Comparison of ENCODE assay signal across 8 cellular contexts in the genomic region with DNA sequence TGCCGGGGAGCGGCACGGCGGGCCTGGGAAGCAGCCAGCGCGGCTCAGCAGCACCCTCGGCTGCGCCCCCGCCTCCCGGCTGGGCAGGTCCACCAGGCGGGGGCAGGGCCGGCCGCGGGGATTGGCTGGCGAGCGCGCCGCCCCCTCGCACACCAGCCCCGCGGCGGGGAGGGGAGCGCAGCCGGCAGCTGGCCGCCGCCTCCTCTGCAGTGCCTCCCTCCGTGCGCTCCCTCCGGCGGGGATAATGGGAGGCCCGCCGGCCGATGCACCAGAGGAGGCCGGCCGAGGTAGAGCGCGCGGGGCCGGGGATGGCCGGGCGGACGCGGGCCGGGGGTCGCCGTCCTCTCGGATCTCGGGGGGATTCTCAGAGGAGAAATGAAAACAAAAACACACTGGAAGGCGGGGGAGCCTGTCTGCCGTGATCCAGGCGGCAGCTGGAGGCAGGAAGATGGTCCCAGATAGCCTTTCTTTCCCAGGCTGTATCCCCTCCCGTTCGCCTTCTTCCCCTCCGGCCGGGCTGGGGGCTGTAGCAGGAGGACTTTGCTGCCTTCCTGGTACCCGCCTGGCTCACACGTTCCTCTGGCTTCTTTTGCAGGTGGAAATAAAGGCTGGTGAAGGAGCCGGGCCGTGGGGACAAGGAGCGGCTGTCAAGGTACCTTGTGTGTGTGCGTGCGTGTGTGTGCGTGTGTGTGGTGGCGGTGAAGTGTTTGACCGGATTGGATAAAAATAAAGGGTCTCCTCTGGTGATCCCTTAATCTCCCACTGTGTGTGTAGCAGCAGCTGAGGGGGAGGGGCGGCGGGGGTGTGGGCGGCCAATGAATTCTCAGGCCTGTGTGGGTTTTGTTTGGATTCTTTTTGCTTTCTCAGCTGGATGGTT. TPM values are rescaled to one million over a fixed set of nuclear protein-coding genes. Genes with fewer than 3 reads are reported as not detected.
DNase-seq lines count a peak whose midpoint lies in the region; ATAC-seq, FAIRE-seq and TF ChIP-seq lines count a peak whose summit lies in the region.

No MANE protein-coding gene starts in this region.

- no peaks in the 10 kb centered on the region for H3K9me1 ChIP-seq in K562 (ENCODE audit: control insufficient read depth, insufficient read depth, low read length)

- H4K20me1 ChIP-seq in K562 (replicated peaks; ENCODE audit: control insufficient read depth, insufficient read depth, low read length): peaks cover 6% of the 10 kb centered on the region; the same call in 1 of the 2 replicates

- CTCF ChIA-PET in HEK293 (lab: Yijun Ruan, JAX): no interaction called here
- CTCF ChIA-PET in K562 (lab: Yijun Ruan, JAX; ENCODE audit: low intra/inter-chr PET ratio): no interaction called here

- H3K4me1 ChIP-seq in HEK293 (ENCODE audit: control insufficient read depth, insufficient read depth, low read length) (peaks cover 38% of the 10 kb centered on the region), K562 (replicated peaks in 1 of 2; ENCODE audit: control insufficient read depth in 2 of 2, insufficient read depth in 2 of 2, low read length in 2 of 2) (peaks cover 45 to 47% of the 10 kb centered on the region in 2 experiments), iPS-18a (ENCODE audit: control insufficient read depth, low read depth, low read length) (peaks cover 43% of the 10 kb centered on the region), sigmoid colon (peaks cover 0 to 63% (median 51%) of the 10 kb centered on the region in 4 donors)

- peak; percentile 74 for FAIRE-seq in K562 (lab: Jason Lieb, UNC)

- peak overlapping the region; percentile 67 to 83; a peak in 3 of 4 replicates for H3K9ac ChIP-seq in K562 (ENCODE audit: insufficient read depth in 1 of 2, low read depth in 2 of 2, low read length in 2 of 2)
- peak overlapping the region; percentile 63 for H3K9ac ChIP-seq in iPS-18a (ENCODE audit: low read length)

- BruUV-seq in K562 (replicated peaks; lab: Mats Ljungman, UMichigan): no TSS peak

- peak overlapping the region; percentile 63; the same call in 1 of the 2 replicates for H3K27ac ChIP-seq in HEK293 (ENCODE audit: extremely low read depth, low read depth, low read length)
- H3K27ac ChIP-seq in K562 (ENCODE audit: extremely low read depth, low read depth, low read length): no peak overlapping the region
- H3K27ac ChIP-seq in iPS-18a (ENCODE audit: low read length): no peak overlapping the region
- peak overlapping the region; percentile 62 to 77 (median 68) for H3K27ac ChIP-seq in sigmoid colon

- TF ChIP-seq RAD21 in K562 (CRISPR knock-in tag; conservative IDR thresholded peaks at IDR 0.05 in 1 of 2, IDR thresholded peaks at IDR 0.05 in 1 of 2): 0 out of 4 replicates have a peak, but pooled peaks of 1 of the 2 experiments have one; percentile 17

- H3K4me3 ChIP-seq in HEK293 (ENCODE audit: low read depth, low read length): peak overlapping the region; percentile 56
- H3K4me3 ChIP-seq in K562: peak overlapping the region; percentile 58
- peak overlapping the region; percentile 67 for H3K4me3 ChIP-seq in iPS-18a (ENCODE audit: low read length)
- H3K4me3 ChIP-seq in sigmoid colon: peak overlapping the region; percentile 43 to 74 (median 56)

- peak overlapping the region; percentile 44; the same call in 1 of the 2 replicates for H2AFZ ChIP-seq in K562 (ENCODE audit: low read depth, low read length)

- H3K27me3 ChIP-seq in K562 (ENCODE audit: control insufficient read depth in 2 of 2, insufficient read depth in 2 of 2, low read length in 2 of 2) (no peaks in the 10 kb centered on the region), iPS-18a (ENCODE audit: control insufficient read depth, insufficient read depth, low read length) (peaks cover 6% of the 10 kb centered on the region), sigmoid colon (no peaks in the 10 kb centered on the region)

- H3K9me3 ChIP-seq in HEK293 (ENCODE audit: control insufficient read depth, insufficient read depth, low read depth, low read length) (no peaks in the 10 kb centered on the region), K562 (replicated peaks; ENCODE audit: control insufficient read depth, insufficient read depth, low read depth, low read length) (no peaks in the 10 kb centered on the region), iPS-18a (ENCODE audit: control insufficient read depth, low read depth, low read length) (no peaks in the 10 kb centered on the region), sigmoid colon (no peaks in the 10 kb centered on the region)

- H3K36me3 ChIP-seq in HEK293 (ENCODE audit: control insufficient read depth in 2 of 2, insufficient read depth in 1 of 2, low read length in 2 of 2): peaks cover 0 to 8% of the 10 kb centered on the region in 2 experiments; a peak in 1 of 3 replicates
- H3K36me3 ChIP-seq in K562 (ENCODE audit: control insufficient read depth, insufficient read depth, low read length): peaks cover 15% of the 10 kb centered on the region; the same call in 2 of the 3 replicates
- no peaks in the 10 kb centered on the region for H3K36me3 ChIP-seq in iPS-18a (ENCODE audit: control insufficient read depth, low read depth, low read length)
- no peaks in the 10 kb centered on the region for H3K36me3 ChIP-seq in sigmoid colon

- intact Hi-C loops in K562 (cut with micrococcal nuclease): loop anchor here (5.0 kb wide), 2 partner anchors 35 to 140 kb away; no protein-coding TSS in a partner anchor
- intact Hi-C loops in sigmoid colon (cut with DNase I): loop anchor here (2.0 to 5.0 kb wide), 2 partner anchors 16 to 75 kb away; partner anchors contain the start of gene DGUOK

- H3K4me2 ChIP-seq in K562 (ENCODE audit: insufficient read depth, low read length): peak overlapping the region; percentile 97

- in situ Hi-C loops in K562 (cut with MboI): no loop called here

- peak; percentile 96 for ATAC-seq in K562

- DNase-seq in GM03348 (ENCODE audit: low spot score) (peak; percentile 98), NCI-H1105 (lab: John Stamatoyannopoulos, UW) (peak; percentile 83), T-helper 22 cell (ENCODE audit: low read depth) (peak; percentile 78), K562 (ENCODE audit: extremely low read depth in 1 of 4, low spot score in 3 of 4) (peak; percentile 89 to 94 (median 93)), sigmoid colon (peak; percentile 90), NOMO-1 treated with dmso at 0.1 percent for 144 hours (lab: John Stamatoyannopoulos, UW; ENCODE audit: unreplicated experiment) (no peak)

- TF ChIP-seq EP300 in K562 (IDR thresholded peaks at IDR 0.05; ENCODE audit: low read length) (no peak), sigmoid colon (IDR thresholded peaks at IDR 0.05) (no peak)

- H3K79me2 ChIP-seq in K562 (ENCODE audit: control insufficient read depth, insufficient read depth, low read length): peaks cover 92% of the 10 kb centered on the region

- POLR2A ChIA-PET in HEK293 (lab: Yijun Ruan, JAX): interaction anchor here (0.6 to 2.3 kb wide), 8 partner anchors 9 to 319 kb away, joined by 3 to 10 read pairs (median 6); partner anchors contain the start of gene DGUOK
- POLR2A ChIA-PET in K562 (lab: Yijun Ruan, JAX): interaction anchor here (0.6 to 2.7 kb wide), 10 partner anchors 9 to 749 kb away, joined by 3 to 19 read pairs (median 4); no protein-coding TSS in a partner anchor

- TF ChIP-seq POLR2A in K562 (conservative IDR thresholded peaks at IDR 0.05): no peak; the same call in 1 of the 2 replicates
- TF ChIP-seq POLR2A in sigmoid colon (IDR thresholded peaks at IDR 0.05): peak in 1 of 2 donors; percentile 22

- no peak for TF ChIP-seq CTCF in HEK293 (tag by site-specific recombination; IDR thresholded peaks at IDR 0.05)
- TF ChIP-seq CTCF in K562 (IDR thresholded peaks at IDR 0.05 in 2 of 3, conservative IDR thresholded peaks at IDR 0.05 in 1 of 3; ENCODE audit: insufficient read depth in 2 of 3, low read depth in 1 of 3, low read length in 3 of 3): peak in 2 of 3 experiments; percentile 0 to 3; a peak in 1 of 6 replicates
- peak in 1 of 4 experiments; percentile 7 for TF ChIP-seq CTCF in sigmoid colon (IDR thresholded peaks at IDR 0.05)

- WGBS in K562 (ENCODE audit: insufficient coverage, low coverage, missing lambda C conversion rate): under 1% methylated on average over 46 of the region's 68 CpGs
- 7 to 10% methylated on average over 68 of the region's 68 CpGs for WGBS in sigmoid colon, 2 donors

TF ChIP-seq in HEK293, 187 proteins besides CTCF, POLR2A, EP300 and RAD21 (continues in another document):
- TF ChIP-seq ZNF785 (tag by site-specific recombination; IDR thresholded peaks at IDR 0.05): no peak
- TF ChIP-seq ZNF664 (tag by site-specific recombination; IDR thresholded peaks at IDR 0.05): no peak
- TF ChIP-seq SCRT2 (tag by site-specific recombination; IDR thresholded peaks at IDR 0.05): no peak
- TF ChIP-seq ZIC2 (tag by site-specific recombination; IDR thresholded peaks at IDR 0.05): peak; percentile 40
- TF ChIP-seq ZNF341 (tag by site-specific recombination; IDR thresholded peaks at IDR 0.05; ENCODE audit: low read depth): peak; percentile 66

TF ChIP-seq in K562, 482 proteins besides CTCF, POLR2A, EP300 and RAD21 (continues in another document):
- TF ChIP-seq CCNT2 (IDR thresholded peaks at IDR 0.05; ENCODE audit: borderline replicate concordance, extremely low read depth, insufficient read length, low read depth, low read length) (peak; percentile 81), CXXC5 (CRISPR knock-in tag; IDR thresholded peaks at IDR 0.05) (peak; percentile 84)

RNA-seq across cellular contexts. Expression of gene TET3, which starts 18.0 kb away (rescaled TPM):
- 24.7 and 26.6 TPM in 2 replicates for total RNA-seq in K562 (2011; cell fraction: chromatin; rRNA removed; ENCODE audit: low replicate concordance)
- 14.5 and 15.1 TPM in 2 replicates for total RNA-seq in K562 (2011; cell fraction: nucleolus; rRNA removed)
- total RNA-seq in K562 (2011; cell fraction: nucleoplasm; rRNA removed): 20.1 and 32.4 TPM in 2 replicates
- 4.9 and 7.1 TPM in 2 replicates for total RNA-seq in K562 (2014; rRNA removed)
- total RNA-seq in K562 (2014; rRNA removed; fragmentation: Illumina TruSeq; extraction: Trizol): 5.4 and 5.6 TPM in 2 replicates
- 6.3 and 6.4 TPM in 2 replicates for total RNA-seq in K562 (2015; rRNA removed; fragmentation: Illumina TruSeq; extraction: Trizol)
- 15.5 and 16.3 TPM in 2 replicates for total RNA-seq in K562 (2021)
- 3.2 and 5.2 TPM in 2 replicates for polyA plus RNA-seq in K562 (2011; rRNA removed)
- 3.0 and 3.4 TPM in 2 replicates for polyA plus RNA-seq in K562 (2011; cell fraction: cytosol; rRNA removed)
- 7.8 and 14.6 TPM in 2 replicates for polyA plus RNA-seq in K562 (2011; cell fraction: nucleus; rRNA removed)
- polyA plus RNA-seq in K562 (2012): 6.3 and 6.6 TPM in 2 replicates
- polyA plus RNA-seq in K562 (2014; fragmentation: Illumina TruSeq; extraction: Trizol): 8.7 and 9.0 TPM in 2 replicates
- under 1 TPM; 0.35 to 0.58 TPM for polyA plus RNA-seq in K562 (2014; fragmentation: Nextera tagmentation; extraction: Ambion mirVana)
- 5.3 and 5.5 TPM in 2 replicates for polyA plus RNA-seq in K562 (2014; rRNA removed)
- 6.5 and 10.2 TPM in 2 replicates for polyA minus RNA-seq in K562 (2011; rRNA and poly(A)+ RNA removed)
- polyA minus RNA-seq in K562 (2011; cell fraction: cytosol; rRNA and poly(A)+ RNA removed): 10.4 and 12.0 TPM in 2 replicates
- polyA minus RNA-seq in K562 (2011; cell fraction: nucleus; rRNA and poly(A)+ RNA removed): 5.7 and 7.3 TPM in 2 replicates
- total RNA-seq in sigmoid colon: 1 to 10 TPM; 3.1 to 5.8 (median 3.6) TPM
- polyA plus RNA-seq in sigmoid colon: 1 to 10 TPM; 1.8 to 9.6 (median 2.5) TPM

Comparison
In these comparisons a context has a peak if more than half of its experiments do, and no peak if none do; other contexts are left out.
1. H3K27ac ChIP-seq: peak in HEK293 (single experiment) and sigmoid colon (4 of 4); none in K562 (single experiment) and iPS-18a (single experiment).
2. Peak in every context shown above with its lines, with median percentiles within 50 percentile points of each other: H3K4me3 ChIP-seq.